In genomic region chr7:127350586-127350985, GRCh38 we compare ENCODE assay signal across 17 cellular contexts.
"Had no signal": no experiment of that assay in that cellular context is flagged by ENCODE, and none has a peak within 500 bp of the region (broad histone marks: within the 10 kb centered on the region; RNA-seq: fewer than 3 reads in every experiment).

No MANE protein-coding gene starts in this region.

- H3K36me3 ChIP-seq: thoracic aorta had no signal

- H3K9me3 ChIP-seq: neutrophil, sigmoid colon, stomach, thoracic aorta had no signal

- H3K4me3 Mint-ChIP-seq: nephron progenitor cell had no signal

- DNase-seq: cortex of kidney; dorsolateral prefrontal cortex; effector CD8-positive, alpha-beta T cell; foreskin melanocyte; kidney glomerular epithelial cell; nephron progenitor cell; posterior cingulate gyrus; sigmoid colon; stimulated activated CD4-positive, alpha-beta T cell treated with anti-CD3 and anti-CD28 coated beads, Interleukin-2, amount 100 ng/mL, for 24 hours; stimulated activated CD4-positive, alpha-beta T cell treated with anti-CD3 and anti-CD28 coated beads, Interleukin-4, amount 100 ng/mL, for 4 hours; stimulated activated naive CD4-positive, alpha-beta T cell; stomach; substantia nigra had no signal

- H3K4me2 ChIP-seq: hepatocyte had no signal

- H3K4me1 Mint-ChIP-seq: nephron progenitor cell had no signal

- H3K27ac ChIP-seq: dorsolateral prefrontal cortex, hepatocyte, neutrophil, sigmoid colon, skin epidermis, stomach, thoracic aorta had no signal

- H3K27me3 ChIP-seq: dorsolateral prefrontal cortex, hepatocyte, sigmoid colon, stomach had no signal

- H3K27ac Mint-ChIP-seq: nephron progenitor cell had no signal

- H3K4me3 ChIP-seq: dorsolateral prefrontal cortex, hepatocyte, sigmoid colon, skin epidermis, stomach, thoracic aorta had no signal

- H2AFZ ChIP-seq: hepatocyte had no signal
